Comparison of ENCODE assay signal across 14 cellular contexts in the genomic region with DNA sequence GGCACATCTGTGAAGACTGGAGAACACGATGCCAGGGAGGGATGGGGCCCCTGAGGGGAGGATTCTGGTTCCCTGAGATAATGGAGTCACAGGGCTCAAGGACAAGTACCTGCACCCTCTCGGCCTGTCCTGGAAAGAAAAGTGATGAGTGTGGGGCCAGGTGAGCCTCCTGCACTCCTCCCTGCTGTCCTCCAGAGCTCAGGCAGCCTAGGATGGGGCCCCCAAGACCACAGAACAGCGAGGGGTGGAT.
A peak's percentile ranks its signal among the peaks of the same experiment; 100 is the strongest.
DNase-seq lines count a peak whose midpoint lies in the region; ATAC-seq and TF ChIP-seq lines count a peak whose summit lies in the region.
"Had no signal": no experiment of that assay in that cellular context is flagged by ENCODE, and none has a peak within 500 bp of the region (broad histone marks: within the 10 kb centered on the region; RNA-seq: fewer than 3 reads in every experiment).

No MANE protein-coding gene starts in this region.

- H3K27me3 Mint-ChIP-seq in activated T-cell treated with anti-CD3 and anti-CD28 coated beads, Interleukin-2, amount 50 U/mL, for 72 hours (ENCODE audit: low read depth): no peaks in the 10 kb centered on the region
- H3K27me3 Mint-ChIP-seq in neural progenitor cell (ENCODE audit: insufficient read depth, low read depth): peaks cover 2% of the 10 kb centered on the region
- H3K27me3 Mint-ChIP-seq: CD4-positive, alpha-beta T cell had no signal

- H3K4me3 ChIP-seq in neural progenitor cell (no peak overlapping the region), lower lobe of right lung (no peak overlapping the region)

- no peaks in the 10 kb centered on the region for H4K20me1 ChIP-seq in neural progenitor cell (ENCODE audit: low read depth)

- H3K4me1 ChIP-seq in neural progenitor cell (peaks cover 4% of the 10 kb centered on the region), lower lobe of right lung (no peaks in the 10 kb centered on the region)

- H3K27me3 ChIP-seq in neural progenitor cell (no peaks in the 10 kb centered on the region), lower lobe of right lung (ENCODE audit: low read depth) (peaks cover 9% of the 10 kb centered on the region)

- no peak overlapping the region for H3K9ac ChIP-seq in neural progenitor cell

- no peak overlapping the region for H3K4me2 ChIP-seq in neural progenitor cell

- intact Hi-C loops in lower lobe of right lung (cut with DNase I): no loop called here

- H3K4me1 Mint-ChIP-seq in activated T-cell treated with anti-CD3 and anti-CD28 coated beads, Interleukin-2, amount 50 U/mL, for 72 hours (ENCODE audit: low read depth): peaks cover 32% of the 10 kb centered on the region
- peaks cover 11% of the 10 kb centered on the region for H3K4me1 Mint-ChIP-seq in neural progenitor cell

- H3K9me3 ChIP-seq in KOPT-K1 (ENCODE audit: insufficient read depth, low read length, poor library complexity, severe bottlenecking) (no peaks in the 10 kb centered on the region), neural progenitor cell (ENCODE audit: low read depth) (no peaks in the 10 kb centered on the region), lower lobe of right lung (no peaks in the 10 kb centered on the region)

- H3K79me2 ChIP-seq in neural progenitor cell (ENCODE audit: low read depth): no peaks in the 10 kb centered on the region

- peaks cover 3 to 7% of the 10 kb centered on the region in 2 donors for H3K9me3 Mint-ChIP-seq in activated T-cell treated with anti-CD3 and anti-CD28 coated beads, Interleukin-2, amount 50 U/mL, for 72 hours
- H3K9me3 Mint-ChIP-seq in neural progenitor cell: peaks cover 2% of the 10 kb centered on the region
- H3K9me3 Mint-ChIP-seq: CD4-positive, alpha-beta T cell; H9 had no signal

- H3K36me3 Mint-ChIP-seq in activated T-cell treated with anti-CD3 and anti-CD28 coated beads, Interleukin-2, amount 50 U/mL, for 72 hours (ENCODE audit: insufficient read depth in 2 of 2): peaks cover 0 to 3% of the 10 kb centered on the region in 2 donors
- H3K36me3 Mint-ChIP-seq in neural progenitor cell: no peaks in the 10 kb centered on the region

- TF ChIP-seq CTCF in neural progenitor cell (IDR thresholded peaks at IDR 0.05) (no peak), lower lobe of right lung (IDR thresholded peaks at IDR 0.05) (no peak)

- peaks cover under 1% of the 10 kb centered on the region for H3F3A ChIP-seq in neural progenitor cell (ENCODE audit: low read depth)

- no peak overlapping the region for H3K27ac Mint-ChIP-seq in activated T-cell treated with anti-CD3 and anti-CD28 coated beads, Interleukin-2, amount 50 U/mL, for 72 hours
- peak overlapping the region; percentile 85 for H3K27ac Mint-ChIP-seq in neural progenitor cell
- H3K27ac Mint-ChIP-seq: B cell; CD4-positive, alpha-beta T cell; H9 had no signal

- no peak overlapping the region for H2AFZ ChIP-seq in neural progenitor cell (replicated peaks)

- H3K36me3 ChIP-seq in KOPT-K1 (ENCODE audit: insufficient read depth, low read length) (no peaks in the 10 kb centered on the region), neural progenitor cell (no peaks in the 10 kb centered on the region), lower lobe of right lung (no peaks in the 10 kb centered on the region)

- H3K27ac ChIP-seq in KOPT-K1 (ENCODE audit: low read depth, low read length, poor library complexity, severe bottlenecking) (peak overlapping the region; percentile 50), neural progenitor cell (no peak overlapping the region), lower lobe of right lung (no peak overlapping the region)

- no peak for ATAC-seq in activated T-cell treated with anti-CD3 and anti-CD28 coated beads, Interleukin-2, amount 50 U/mL, for 72 hours (replicated peaks in 1 of 2)
- no peak for ATAC-seq in HG03439 (IDR thresholded peaks at IDR 0.05; ENCODE audit: unreplicated experiment)
- ATAC-seq in lower lobe of right lung: no peak
- ATAC-seq: HepG2 had no signal

- H3K4me3 Mint-ChIP-seq in activated T-cell treated with anti-CD3 and anti-CD28 coated beads, Interleukin-2, amount 50 U/mL, for 72 hours: peak overlapping the region; percentile 26 to 43
- H3K4me3 Mint-ChIP-seq in neural progenitor cell: no peak overlapping the region
- H3K4me3 Mint-ChIP-seq: B cell; CD4-positive, alpha-beta T cell; H9 had no signal

- no peak for DNase-seq in activated T-cell treated with anti-CD3 and anti-CD28 coated beads, Interleukin-2, amount 50 U/mL, for 72 hours
- DNase-seq in activated T-cell treated with anti-CD3 and anti-CD28 coated beads, Interleukin-2, amount 50 U/mL, for 48 hours: no peak
- DNase-seq in neural progenitor cell (ENCODE audit: low spot score) (no peak), lower lobe of right lung (no peak), GM03348 (ENCODE audit: low spot score) (no peak)
- DNase-seq: C1 segment of cervical spinal cord, DMS79, GOT3, H9 had no signal
